In the genomic region with DNA sequence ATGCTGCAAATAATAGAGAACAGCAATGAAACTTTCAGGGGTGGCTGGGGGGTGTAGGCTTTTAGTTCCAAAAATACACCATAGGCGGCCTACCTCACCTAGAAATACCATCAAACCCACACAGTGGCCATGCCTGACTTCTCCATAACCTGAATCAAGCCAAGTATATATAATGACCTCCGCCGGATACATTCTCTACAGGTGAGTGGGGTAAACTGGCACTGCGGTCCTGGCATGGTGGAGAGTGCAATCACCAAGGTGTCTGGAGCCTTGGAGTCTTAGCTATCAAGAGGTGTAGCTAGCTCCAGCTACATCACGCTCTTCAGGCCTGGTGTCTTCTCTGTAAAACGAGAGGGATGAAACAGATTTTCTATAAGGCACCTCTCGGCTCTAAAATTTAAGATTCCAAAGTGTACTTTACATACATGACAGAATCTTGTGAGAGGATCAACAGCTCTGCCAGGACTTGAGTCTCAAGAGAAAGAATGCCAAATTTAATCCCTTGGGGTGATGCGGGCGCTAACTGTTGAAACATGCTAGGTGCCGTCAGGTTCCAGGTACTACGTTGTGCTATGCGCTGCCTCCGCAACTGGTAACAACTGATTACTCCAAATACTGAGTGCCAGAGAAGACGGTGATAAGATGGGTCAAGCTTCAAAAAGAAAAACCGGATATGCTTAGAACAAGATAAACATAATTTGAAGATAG, we compare ENCODE assay signal across 8 cellular contexts. TPM values are rescaled to one million over a fixed set of nuclear protein-coding genes. Genes with fewer than 3 reads are reported as not detected.
DNase-seq lines count a peak whose midpoint lies in the region; ATAC-seq and TF ChIP-seq lines count a peak whose summit lies in the region.

No MANE protein-coding gene starts in this region.

- peaks cover 69% of the 10 kb centered on the region for H3K4me1 Mint-ChIP-seq in activated naive CD4-positive, alpha-beta T cell treated with anti-CD3 and anti-CD28 coated beads, Interleukin-2, amount 50 U/mL, for 24 hours

- H3K4me3 ChIP-seq in GM12865 (ENCODE audit: low read depth, low read length) (peak overlapping the region; percentile 68), right atrium auricular region (peak overlapping the region; percentile 80 to 85), skeletal muscle tissue (ENCODE audit: low read length in 3 of 3) (peak overlapping the region; percentile 82 to 95 (median 93))

- peak; percentile 46 for DNase-seq in GM12865 (ENCODE audit: low read depth)
- DNase-seq in NCI-H526 treated with DMSO at 0.1 percent for 48 hours (lab: John Stamatoyannopoulos, UW) = peak; percentile 25
- no peak for DNase-seq in right atrium auricular region (ENCODE audit: low spot score)
- DNase-seq in NCI-H774 (lab: John Stamatoyannopoulos, UW) = no peak

- H3K9ac ChIP-seq in skeletal muscle tissue (ENCODE audit: low read depth in 1 of 3, low read length in 3 of 3) = peak overlapping the region; percentile 96 to 99 (median 99)

- H3K27me3 ChIP-seq in right atrium auricular region (no peaks in the 10 kb centered on the region), skeletal muscle tissue (ENCODE audit: control insufficient read depth in 3 of 3, insufficient read depth in 3 of 3, low read length in 3 of 3) (no peaks in the 10 kb centered on the region)

- ATAC-seq in GM18873 (IDR thresholded peaks at IDR 0.05; ENCODE audit: low FRiP score, unreplicated experiment) = no peak
- no peak for ATAC-seq in GM18867 (IDR thresholded peaks at IDR 0.05; ENCODE audit: unreplicated experiment)

- H3K9me3 Mint-ChIP-seq in activated naive CD4-positive, alpha-beta T cell treated with anti-CD3 and anti-CD28 coated beads, Interleukin-2, amount 50 U/mL, for 24 hours = no peaks in the 10 kb centered on the region

- H3K9me3 ChIP-seq in right atrium auricular region (no peaks in the 10 kb centered on the region), skeletal muscle tissue (ENCODE audit: control insufficient read depth in 3 of 3, low read length in 3 of 3) (no peaks in the 10 kb centered on the region)

- H3K4me1 ChIP-seq in right atrium auricular region (peaks cover 0 to 54% of the 10 kb centered on the region in 2 donors), skeletal muscle tissue (ENCODE audit: control insufficient read depth in 3 of 3, insufficient read depth in 3 of 3, low read length in 3 of 3) (peaks cover 26 to 61% (median 36%) of the 10 kb centered on the region in 3 donors)

- peaks cover 14% of the 10 kb centered on the region for H3K36me3 Mint-ChIP-seq in activated naive CD4-positive, alpha-beta T cell treated with anti-CD3 and anti-CD28 coated beads, Interleukin-2, amount 50 U/mL, for 24 hours

- peak overlapping the region; percentile 99 to 100 for H3K27ac ChIP-seq in right atrium auricular region
- H3K27ac ChIP-seq in skeletal muscle tissue (ENCODE audit: low read depth, low read length) = peak overlapping the region; percentile 99

- no peaks in the 10 kb centered on the region for H3K27me3 Mint-ChIP-seq in activated naive CD4-positive, alpha-beta T cell treated with anti-CD3 and anti-CD28 coated beads, Interleukin-2, amount 50 U/mL, for 24 hours

- TF ChIP-seq CTCF in GM12865 (IDR thresholded peaks at IDR 0.05; ENCODE audit: insufficient read depth, low read depth, low read length, missing control alignments) (no peak), right atrium auricular region (IDR thresholded peaks at IDR 0.05) (no peak)

- peak overlapping the region; percentile 100 for H3K4me3 Mint-ChIP-seq in activated naive CD4-positive, alpha-beta T cell treated with anti-CD3 and anti-CD28 coated beads, Interleukin-2, amount 50 U/mL, for 24 hours

- peak overlapping the region; percentile 100 for H3K27ac Mint-ChIP-seq in activated naive CD4-positive, alpha-beta T cell treated with anti-CD3 and anti-CD28 coated beads, Interleukin-2, amount 50 U/mL, for 24 hours

- no peaks in the 10 kb centered on the region for H3K36me3 ChIP-seq in right atrium auricular region
- H3K36me3 ChIP-seq in skeletal muscle tissue (ENCODE audit: control insufficient read depth in 3 of 3, insufficient read depth in 3 of 3, low read length in 3 of 3) = no peaks in the 10 kb centered on the region

RNA-seq across cellular contexts. Expression of a gene that starts 1.0 kb away (rescaled TPM):
- 1 to 10 TPM; 5.0 to 9.2 TPM for total RNA-seq in right atrium auricular region
- 5.7 TPM for total RNA-seq in skeletal muscle tissue

RNA-seq across cellular contexts. Expression of a gene that starts 1.9 kb away (rescaled TPM):
- total RNA-seq in right atrium auricular region (10 to 100 TPM; 18.5 to 21.2 TPM), skeletal muscle tissue (32.9 TPM)

RNA-seq across cellular contexts. Expression of a gene that starts 37.3 kb away (rescaled TPM):
- under 1 TPM in 1 of 2 donors, not detected in 1; 0.24 TPM for total RNA-seq in right atrium auricular region
- total RNA-seq in skeletal muscle tissue = 0.52 TPM

RNA-seq across cellular contexts. Expression of a gene that starts 37.9 kb away (rescaled TPM):
- total RNA-seq in right atrium auricular region (100 to 1,000 TPM in 1 of 2 donors, 10 to 100 TPM in 1; 64.9 to 151 TPM), skeletal muscle tissue (11.0 TPM)

RNA-seq across cellular contexts. Expression of a gene that starts 47.1 kb away (rescaled TPM):
- total RNA-seq in right atrium auricular region (under 1 TPM in 1 of 2 donors, not detected in 1; 0.31 TPM), skeletal muscle tissue (0.52 TPM)

Comparison
In these comparisons a context has a peak if more than half of its experiments do, and no peak if none do; other contexts are left out.
1. DNase-seq: peak in GM12865 (single experiment) and NCI-H526 treated with DMSO at 0.1 percent for 48 hours (single experiment); none in right atrium auricular region (single experiment) and NCI-H774 (single experiment).
2. Peak in every context shown above with its lines, with median percentiles within 50 percentile points of each other: H3K4me3 ChIP-seq.